Comparison of ENCODE assay signal across 8 cellular contexts in genomic region chr2:18178736-18179349, GRCh38.
DNase-seq lines count a peak whose midpoint lies in the region; ATAC-seq and TF ChIP-seq lines count a peak whose summit lies in the region.

No MANE protein-coding gene starts in this region.

- CTCF ChIA-PET in activated CD4-positive, alpha-beta T cell treated with anti-CD3 and anti-CD28 coated beads for 36 hours (lab: Charles Lee): interaction anchor here (0.7 to 1.6 kb wide), 8 partner anchors 8 to 641 kb away, joined by 3 to 10 read pairs (median 4); no protein-coding TSS in a partner anchor
- CTCF ChIA-PET in mammary epithelial cell (lab: Charles Lee; ENCODE audit: low non-redundant PET): interaction anchor here (0.7 kb wide), 1 partner anchor 194 kb away, joined by 6 read pairs; no protein-coding TSS in a partner anchor

- no peak overlapping the region for H3K27ac Mint-ChIP-seq in activated CD4-positive, alpha-beta T cell treated with anti-CD3 and anti-CD28 coated beads for 36 hours

- TF ChIP-seq CTCF in GM20000 (IDR thresholded peaks at IDR 0.05; ENCODE audit: extremely low read depth, missing control alignments) (peak; percentile 41), mammary epithelial cell (conservative IDR thresholded peaks at IDR 0.05 in 1 of 2, IDR thresholded peaks at IDR 0.05 in 1 of 2; ENCODE audit: extremely low read depth in 1 of 2, insufficient read depth in 1 of 2, low read depth in 1 of 2, low read length in 2 of 2) (peak; percentile 84 to 86), suprapubic skin (IDR thresholded peaks at IDR 0.05) (peak; percentile 52 to 75)

- no peak overlapping the region for H2AFZ ChIP-seq in mammary epithelial cell (ENCODE audit: low read depth, low read length)

- BruUV-seq in mammary epithelial cell (replicated peaks; lab: Mats Ljungman, UMichigan): no TSS peak

- peak; percentile 52 for DNase-seq in activated CD4-positive, alpha-beta T cell treated with anti-CD3 and anti-CD28 coated beads for 36 hours
- DNase-seq in activated CD4-positive, alpha-beta T cell treated with anti-CD3 and anti-CD28 coated beads for 1 hour: no peak
- peak; percentile 36 for DNase-seq in GM20000 (ENCODE audit: low spot score)
- peak; percentile 14 for DNase-seq in NOMO-1 treated with dmso at 0.1 percent for 144 hours (lab: John Stamatoyannopoulos, UW; ENCODE audit: unreplicated experiment)
- DNase-seq in mammary epithelial cell: peak; percentile 26
- DNase-seq in kidney tubule cell (ENCODE audit: low spot score): peak; percentile 59
- no peak for DNase-seq in suprapubic skin (ENCODE audit: low spot score in 2 of 2)

- no peaks in the 10 kb centered on the region for H3K4me1 ChIP-seq in mammary epithelial cell (ENCODE audit: insufficient read depth, low read length)
- H3K4me1 ChIP-seq in suprapubic skin: no peaks in the 10 kb centered on the region

- no peaks in the 10 kb centered on the region for H4K20me1 ChIP-seq in mammary epithelial cell (ENCODE audit: insufficient read depth, low read length)

- H3K36me3 Mint-ChIP-seq in activated CD4-positive, alpha-beta T cell treated with anti-CD3 and anti-CD28 coated beads for 36 hours (ENCODE audit: low read depth): no peaks in the 10 kb centered on the region

- no peak overlapping the region for H3K4me2 ChIP-seq in mammary epithelial cell (ENCODE audit: insufficient read depth, low read depth, low read length)

- no peaks in the 10 kb centered on the region for H3K79me2 ChIP-seq in mammary epithelial cell (ENCODE audit: insufficient read depth, low read length)

- H3K4me3 Mint-ChIP-seq in activated CD4-positive, alpha-beta T cell treated with anti-CD3 and anti-CD28 coated beads for 36 hours: no peak overlapping the region

- POLR2A ChIA-PET in activated CD4-positive, alpha-beta T cell treated with anti-CD3 and anti-CD28 coated beads for 36 hours (lab: Charles Lee): no interaction called here

- TF ChIP-seq POLR2A in suprapubic skin (IDR thresholded peaks at IDR 0.05): no peak

- no peaks in the 10 kb centered on the region for H3K27me3 ChIP-seq in mammary epithelial cell (ENCODE audit: insufficient read depth, low read length)
- H3K27me3 ChIP-seq in suprapubic skin: no peaks in the 10 kb centered on the region

- H3K9me3 Mint-ChIP-seq in activated CD4-positive, alpha-beta T cell treated with anti-CD3 and anti-CD28 coated beads for 36 hours (ENCODE audit: low read depth): no peaks in the 10 kb centered on the region

- 13% methylated on average over 1 of the region's 1 CpG for WGBS in mammary epithelial cell (ENCODE audit: low coverage, missing lambda C conversion rate)
- 23% methylated on average over 1 of the region's 1 CpG for WGBS in suprapubic skin

- H3K27me3 Mint-ChIP-seq in activated CD4-positive, alpha-beta T cell treated with anti-CD3 and anti-CD28 coated beads for 36 hours: peaks cover 6% of the 10 kb centered on the region

- dilution Hi-C loops in mammary epithelial cell (cut with HindIII; ENCODE audit: low sequenced_read_pairs): no loop called here

- no peak for TF ChIP-seq EP300 in suprapubic skin (IDR thresholded peaks at IDR 0.05)

- H3K27ac ChIP-seq in mammary epithelial cell (ENCODE audit: insufficient read depth, low read depth, low read length) (no peak overlapping the region), suprapubic skin (no peak overlapping the region)

- H3K9me3 ChIP-seq in mammary epithelial cell (replicated peaks; ENCODE audit: insufficient read depth, low read length) (no peaks in the 10 kb centered on the region), suprapubic skin (no peaks in the 10 kb centered on the region)

- no peak overlapping the region for H3K4me3 ChIP-seq in mammary epithelial cell (replicated peaks in 1 of 3; ENCODE audit: insufficient read depth in 1 of 3, low read depth in 2 of 3, low read length in 3 of 3)
- H3K4me3 ChIP-seq in suprapubic skin: no peak overlapping the region

- H3K36me3 ChIP-seq in mammary epithelial cell (ENCODE audit: insufficient read depth, low read length) (no peaks in the 10 kb centered on the region), suprapubic skin (no peaks in the 10 kb centered on the region)

- ATAC-seq in activated CD4-positive, alpha-beta T cell treated with anti-CD3 and anti-CD28 coated beads for 36 hours: peak; percentile 55
- ATAC-seq in HG03565 (IDR thresholded peaks at IDR 0.05; ENCODE audit: unreplicated experiment): peak; percentile 95

- H3K9ac ChIP-seq in mammary epithelial cell (ENCODE audit: insufficient read depth, low read length): no peak overlapping the region

- intact Hi-C loops in activated CD4-positive, alpha-beta T cell treated with anti-CD3 and anti-CD28 coated beads for 36 hours (cut with DNase I, micrococcal nuclease): loop anchor here (1.0 to 2.0 kb wide), 3 partner anchors 328 to 460 kb away; no protein-coding TSS in a partner anchor
- intact Hi-C loops in mammary epithelial cell (cut with micrococcal nuclease): loop anchor here (1.0 kb wide), 2 partner anchors 199 to 328 kb away; no protein-coding TSS in a partner anchor

- no peaks in the 10 kb centered on the region for H3K4me1 Mint-ChIP-seq in activated CD4-positive, alpha-beta T cell treated with anti-CD3 and anti-CD28 coated beads for 36 hours

- in situ Hi-C loops in mammary epithelial cell (cut with MboI; ENCODE audit: low sequenced_read_pairs in 2 of 2): no loop called here

Comparison
In these comparisons a context has a peak if more than half of its experiments do, and no peak if none do; other contexts are left out.
1. DNase-seq: peak in activated CD4-positive, alpha-beta T cell treated with anti-CD3 and anti-CD28 coated beads for 36 hours (single experiment), GM20000 (single experiment), NOMO-1 treated with dmso at 0.1 percent for 144 hours (single experiment), mammary epithelial cell (single experiment) and kidney tubule cell (single experiment); none in activated CD4-positive, alpha-beta T cell treated with anti-CD3 and anti-CD28 coated beads for 1 hour (single experiment) and suprapubic skin (0 of 2).
2. Peak in every context shown above with its lines, with median percentiles within 50 percentile points of each other: CTCF ChIP-seq.